In the genomic region with DNA sequence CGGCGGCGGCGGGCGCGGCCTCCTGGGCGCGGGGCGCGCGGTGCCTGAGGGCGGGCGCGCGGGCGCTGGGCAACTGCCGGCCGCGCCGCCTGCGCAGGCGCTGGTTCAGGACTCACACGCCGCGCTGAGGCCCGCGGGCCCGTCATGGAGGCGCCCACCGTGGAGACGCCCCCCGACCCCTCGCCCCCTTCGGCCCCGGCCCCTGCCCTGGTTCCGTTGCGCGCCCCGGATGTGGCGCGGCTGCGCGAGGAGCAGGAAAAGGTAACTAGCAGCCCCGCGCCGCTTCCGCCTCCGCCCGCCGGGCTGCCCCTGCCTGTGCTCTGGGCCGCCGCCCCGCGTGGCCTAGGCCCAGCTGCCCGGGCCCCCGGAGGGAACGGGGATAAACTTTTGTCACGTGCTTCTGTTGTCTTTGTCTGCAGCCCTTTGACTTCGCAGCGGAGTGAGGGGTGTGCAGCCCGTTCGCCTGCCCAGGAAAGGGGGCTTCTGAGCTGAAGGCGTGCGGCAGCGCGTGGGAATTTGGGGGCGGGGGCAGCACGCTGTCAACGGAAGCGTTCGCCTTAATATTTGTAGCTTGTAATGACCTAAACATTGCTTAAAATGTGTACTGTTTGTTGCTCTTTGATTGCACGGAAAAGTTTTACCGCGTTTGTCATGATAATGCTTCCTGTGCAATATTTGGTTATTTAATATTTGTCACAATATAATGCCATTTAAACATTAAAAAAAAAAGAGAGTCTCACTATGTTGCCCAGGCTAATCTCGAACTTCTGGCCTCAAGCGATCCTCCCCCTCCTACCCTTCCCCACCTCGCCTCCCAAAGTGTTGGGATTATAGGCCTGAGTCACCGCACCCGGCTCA, we compare ENCODE assay signal across 8 cellular contexts. TPM values are rescaled to one million over a fixed set of nuclear protein-coding genes. Genes with fewer than 3 reads are reported as not detected.
DNase-seq lines count a peak whose midpoint lies in the region; ATAC-seq and TF ChIP-seq lines count a peak whose summit lies in the region.

No MANE protein-coding gene starts in this region.

- H3K27me3 ChIP-seq in AG04450 (ENCODE audit: control insufficient read depth, insufficient read depth, low read length) (no peaks in the 10 kb centered on the region), endocrine pancreas (ENCODE audit: control insufficient read depth, insufficient read depth, low read length) (no peaks in the 10 kb centered on the region)

- ATAC-seq in GM19023 (IDR thresholded peaks at IDR 0.05; ENCODE audit: unreplicated experiment) (peak; percentile 71), HG03159 (IDR thresholded peaks at IDR 0.05; ENCODE audit: unreplicated experiment) (peak; percentile 70)

- no peak for TF ChIP-seq CTCF in AG04450 (IDR thresholded peaks at IDR 0.05; ENCODE audit: low read depth, low read length)

- H3K4me1 ChIP-seq in endocrine pancreas (ENCODE audit: control insufficient read depth, insufficient read depth, low read length): peaks cover 11% of the 10 kb centered on the region

- H3K27ac ChIP-seq in AG04450 (ENCODE audit: low read depth, low read length): no peak overlapping the region

- H3K9me3 ChIP-seq in AG04450 (ENCODE audit: control insufficient read depth, insufficient read depth, low read length) (no peaks in the 10 kb centered on the region), endocrine pancreas (ENCODE audit: control insufficient read depth, low read length) (no peaks in the 10 kb centered on the region)

- no peak for DNase-seq in AG04450 (ENCODE audit: low read depth, low spot score)
- peak; percentile 30 for DNase-seq in NCI-H82 treated with DMSO at 0.1 percent for 48 hours (lab: John Stamatoyannopoulos, UW; ENCODE audit: unreplicated experiment)
- DNase-seq in activated CD8-positive, alpha-beta memory T cell treated with anti-CD3 and anti-CD28 coated beads for 4 hours (ENCODE audit: low read depth in 2 of 2): peak; percentile 30 to 59
- peak; percentile 48 for DNase-seq in mucosa of gallbladder (ENCODE audit: low spot score)
- DNase-seq in stimulated activated CD8-positive, alpha-beta memory T cell treated with anti-CD3 and anti-CD28 coated beads, Interleukin-4, amount 100 ng/mL, for 48 hours: peak; percentile 77

- H3K4me3 ChIP-seq in AG04450 (ENCODE audit: low read depth, low read length) (peak overlapping the region; percentile 87), endocrine pancreas (ENCODE audit: control insufficient read depth, insufficient read depth, low read length) (peak overlapping the region; percentile 81)

- CTCF ChIA-PET in AG04450 (lab: Charles Lee): interaction anchor here (0.6 to 1.2 kb wide), 5 partner anchors 13 to 248 kb away, joined by 3 to 4 read pairs (median 3); no protein-coding TSS in a partner anchor

- peak overlapping the region; percentile 87 for H3K9ac ChIP-seq in endocrine pancreas (ENCODE audit: control insufficient read depth, insufficient read depth, low read length)

- POLR2A ChIA-PET in AG04450 (lab: Yijun Ruan, JAX): interaction anchor here (0.7 kb wide), 1 partner anchor 683 kb away, joined by 3 read pairs; no protein-coding TSS in a partner anchor

- no peaks in the 10 kb centered on the region for H3K36me3 ChIP-seq in endocrine pancreas (ENCODE audit: control insufficient read depth, insufficient read depth, low read length)

RNA-seq across cellular contexts. Expression of gene URI1, which starts 0.6 kb away (rescaled TPM):
- 55.2 and 79.0 TPM in 2 replicates for polyA plus RNA-seq in AG04450 (2011; rRNA removed)
- polyA minus RNA-seq in AG04450 (2011; rRNA and poly(A)+ RNA removed): 54.9 and 84.6 TPM in 2 replicates
- 42.5 TPM for total RNA-seq in mucosa of gallbladder
